Comparison of ENCODE assay signal across 8 cellular contexts in the genomic region with DNA sequence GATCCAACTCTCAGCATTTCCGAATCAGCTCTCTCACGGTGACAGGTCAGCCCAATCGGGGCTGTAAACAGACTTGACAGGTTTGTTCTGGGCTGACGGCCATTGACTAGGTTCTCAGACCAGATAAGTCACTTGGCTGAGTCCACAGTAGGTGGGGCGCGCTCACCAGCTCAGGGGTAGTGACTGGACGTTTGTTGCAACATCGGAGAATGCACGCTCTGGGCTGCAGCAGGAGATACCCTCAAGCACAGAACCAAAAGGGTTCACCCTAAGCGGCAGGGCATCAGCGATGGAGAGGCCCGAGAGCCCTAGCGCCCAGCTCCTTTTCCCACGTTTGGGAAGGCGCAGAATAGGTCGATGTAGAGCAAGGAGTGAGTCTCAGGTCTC. TPM values are rescaled to one million over a fixed set of nuclear protein-coding genes. Genes with fewer than 3 reads are reported as not detected.
DNase-seq lines count a peak whose midpoint lies in the region; ATAC-seq and TF ChIP-seq lines count a peak whose summit lies in the region.

No MANE protein-coding gene starts in this region.

- CTCF ChIA-PET in Calu3 (lab: Charles Lee), result interaction anchor here (1.6 to 1.9 kb wide), 4 partner anchors 16 to 524 kb away, joined by 3 to 6 read pairs (median 4); no protein-coding TSS in a partner anchor

- no peaks in the 10 kb centered on the region for H3K27me3 ChIP-seq in ovary

- H3K27me3 Mint-ChIP-seq in Calu3 (ENCODE audit: unreplicated experiment), result no peaks in the 10 kb centered on the region

- H3K9me3 ChIP-seq in ovary, result no peaks in the 10 kb centered on the region

- H3K4me3 Mint-ChIP-seq in Calu3 (ENCODE audit: low read depth, unreplicated experiment), result peak overlapping the region; percentile 92

- H3K27ac ChIP-seq in ovary, result peak overlapping the region; percentile 93 to 97

- H3K27ac Mint-ChIP-seq in Calu3 (ENCODE audit: unreplicated experiment), result peak overlapping the region; percentile 76

- DNase-seq in Calu3 (peak; percentile 63), HuH-7.5 (ENCODE audit: low spot score) (peak; percentile 73), cardiac septum (ENCODE audit: low spot score) (peak; percentile 85), ovary (peak; percentile 70 to 82 (median 75)), NCI-H2029 (lab: John Stamatoyannopoulos, UW) (no peak)
- peak; percentile 24 for DNase-seq in activated naive CD4-positive, alpha-beta T cell treated with anti-CD3 and anti-CD28 coated beads, Interleukin-2, amount 50 U/mL, for 16 hours

- ATAC-seq in GM21367 (IDR thresholded peaks at IDR 0.05; ENCODE audit: unreplicated experiment) (peak; percentile 9), GM19397 (IDR thresholded peaks at IDR 0.05; ENCODE audit: unreplicated experiment) (no peak)

- intact Hi-C loops in Calu3 (cut with micrococcal nuclease; ENCODE audit: unreplicated experiment) (loop anchor here (2.0 to 5.0 kb wide), 3 partner anchors 251 to 691 kb away; no protein-coding TSS in a partner anchor), cardiac septum (cut with DNase I) (loop anchor here (2.0 to 5.0 kb wide), 4 partner anchors 44 to 691 kb away; partner anchors contain the start of gene ATAD1), ovary (cut with DNase I) (loop anchor here in 2 of 4 donors (5.0 kb wide), 4 partner anchors 526 to 696 kb away; no protein-coding TSS in a partner anchor)

- peak overlapping the region; percentile 54 for H3K4me3 ChIP-seq in ovary

- 4 to 6% (median 4%) methylated on average over 16 of the region's 16 CpGs for WGBS in ovary, 3 donors

- H3K4me1 Mint-ChIP-seq in Calu3 (ENCODE audit: low read depth, unreplicated experiment), result peaks cover 17% of the 10 kb centered on the region

- H3K4me1 ChIP-seq in ovary (ENCODE audit: insufficient read depth), result peaks cover 2% of the 10 kb centered on the region

- TF ChIP-seq CTCF in Calu3 (IDR thresholded peaks at IDR 0.05; ENCODE audit: unreplicated experiment) (no peak), ovary (IDR thresholded peaks at IDR 0.05) (no peak)

- BruUV-seq in Calu3 (replicated peaks; lab: Mats Ljungman, UMichigan), result TSS peak; percentile 64

- H3K36me3 Mint-ChIP-seq in Calu3 (ENCODE audit: insufficient read depth, unreplicated experiment), result peaks cover 48% of the 10 kb centered on the region

- no peak for TF ChIP-seq EP300 in ovary (IDR thresholded peaks at IDR 0.05)

- no peak for TF ChIP-seq POLR2A in ovary (IDR thresholded peaks at IDR 0.05)

- H3K9me3 Mint-ChIP-seq in Calu3 (ENCODE audit: low read depth, unreplicated experiment), result no peaks in the 10 kb centered on the region

- H3K36me3 ChIP-seq in ovary, result no peaks in the 10 kb centered on the region

RNA-seq across cellular contexts. Expression of gene KLLN, which starts 1.8 kb away (rescaled TPM):
- total RNA-seq in Calu3 (2022), result 0.52 and 0.81 TPM in 2 replicates
- 0.24 TPM for total RNA-seq in cardiac septum
- 1 to 10 TPM in 1 of 7 donors, under 1 TPM in 6; 0.33 to 2.0 (median 0.61) TPM for total RNA-seq in ovary
- polyA plus RNA-seq in ovary, result under 1 TPM; 0.22 to 0.60 TPM

RNA-seq across cellular contexts. Expression of gene PTEN, which starts 1.9 kb away (rescaled TPM):
- total RNA-seq in Calu3 (2022), result 44.6 and 46.8 TPM in 2 replicates
- total RNA-seq in cardiac septum, result 59.5 TPM
- 100 to 1,000 TPM in 4 of 7 donors, 10 to 100 TPM in 3; 69.8 to 182 (median 112) TPM for total RNA-seq in ovary
- 10 to 100 TPM; 23.7 to 84.7 TPM for polyA plus RNA-seq in ovary

RNA-seq across cellular contexts. Expression of gene ATAD1, which starts 43.5 kb away (rescaled TPM):
- 30.4 and 31.0 TPM in 2 replicates for total RNA-seq in Calu3 (2022)
- total RNA-seq in cardiac septum, result 92.0 TPM
- 10 to 100 TPM; 23.1 to 51.0 (median 39.1) TPM for total RNA-seq in ovary
- polyA plus RNA-seq in ovary, result 10 to 100 TPM; 21.5 to 40.7 TPM
